8 cellular contexts compared by ENCODE assay signal in genomic region chr1:151458936-151459330, GRCh38. TPM values are rescaled to one million over a fixed set of nuclear protein-coding genes. Genes with fewer than 3 reads are reported as not detected.
DNase-seq lines count a peak whose midpoint lies in the region; ATAC-seq and TF ChIP-seq lines count a peak whose summit lies in the region.

No MANE protein-coding gene starts in this region.

- H3K4me3 Mint-ChIP-seq in activated T-helper 2 cell treated with anti-CD3 and anti-CD28 coated beads, Interferon-gamma antibody, Interleukin-2, Interleukin-4, amounts not matched to agents 10 μg/mL and 5 μg/mL and 100 μg/mL, durations not matched to agents 14 hours and 24 hours and 36 hours (ENCODE audit: low read depth): peak overlapping the region; percentile 79
- peak overlapping the region; percentile 92 for H3K4me3 Mint-ChIP-seq in neural progenitor cell

- no peak for TF ChIP-seq EP300 in tibial nerve (IDR thresholded peaks at IDR 0.05)

- POLR2A ChIA-PET in PC-3 (lab: Charles Lee; ENCODE audit: unreplicated experiment): interaction anchor here (0.5 to 0.8 kb wide), 3 partner anchors 36 to 178 kb away, joined by 4 to 17 read pairs (median 10); no protein-coding TSS in a partner anchor

- CTCF ChIA-PET in PC-3 (lab: Charles Lee): no interaction called here

- BruUV-seq in PC-3 (replicated peaks; lab: Mats Ljungman, UMichigan): no TSS peak

- H3F3A ChIP-seq in PC-3 (ENCODE audit: low read length, unreplicated experiment) (no peaks in the 10 kb centered on the region), neural progenitor cell (ENCODE audit: low read depth) (peaks cover 25% of the 10 kb centered on the region)

- peaks cover 11% of the 10 kb centered on the region for H3K36me3 Mint-ChIP-seq in activated T-helper 2 cell treated with anti-CD3 and anti-CD28 coated beads, Interferon-gamma antibody, Interleukin-2, Interleukin-4, amounts not matched to agents 10 μg/mL and 5 μg/mL and 100 μg/mL, durations not matched to agents 14 hours and 24 hours and 36 hours (ENCODE audit: low read depth)
- peaks cover 5% of the 10 kb centered on the region for H3K36me3 Mint-ChIP-seq in neural progenitor cell

- H3K9me3 ChIP-seq in PC-3 (ENCODE audit: low read length) (no peaks in the 10 kb centered on the region), neural progenitor cell (ENCODE audit: low read depth) (no peaks in the 10 kb centered on the region), tibial nerve (no peaks in the 10 kb centered on the region)

- H3K4me1 Mint-ChIP-seq in activated T-helper 2 cell treated with anti-CD3 and anti-CD28 coated beads, Interferon-gamma antibody, Interleukin-2, Interleukin-4, amounts not matched to agents 10 μg/mL and 5 μg/mL and 100 μg/mL, durations not matched to agents 14 hours and 24 hours and 36 hours (ENCODE audit: low read depth): peaks cover 17% of the 10 kb centered on the region
- peaks cover 21% of the 10 kb centered on the region for H3K4me1 Mint-ChIP-seq in neural progenitor cell

- no peaks in the 10 kb centered on the region for H3K9me2 ChIP-seq in PC-3 (replicated peaks; ENCODE audit: low read length)

- ATAC-seq in GM18505 (IDR thresholded peaks at IDR 0.05; ENCODE audit: unreplicated experiment) (no peak), HG03520 (IDR thresholded peaks at IDR 0.05; ENCODE audit: unreplicated experiment) (peak; percentile 15), PC-3 (peak; percentile 44)

- H3K4me3 ChIP-seq in PC-3 (ENCODE audit: low read length): peak overlapping the region; percentile 65
- peak overlapping the region; percentile 65 for H3K4me3 ChIP-seq in fibroblast of pulmonary artery (replicated peaks; ENCODE audit: low read depth, low read length)
- H3K4me3 ChIP-seq in neural progenitor cell: peak overlapping the region; percentile 82
- H3K4me3 ChIP-seq in tibial nerve: peak overlapping the region; percentile 78 to 94 (median 90)

- H4K20me1 ChIP-seq in PC-3 (ENCODE audit: low read length) (0 out of 2 replicates have a peak, but pooled peaks cover 1% of the 10 kb centered on the region), neural progenitor cell (ENCODE audit: low read depth) (peaks cover 43% of the 10 kb centered on the region)

- H2AFZ ChIP-seq in PC-3 (ENCODE audit: low read length) (no peak overlapping the region), neural progenitor cell (replicated peaks) (no peak overlapping the region)

- peak overlapping the region; percentile 54; the same call in 1 of the 2 replicates for H3K9ac ChIP-seq in PC-3 (ENCODE audit: low read length)
- H3K9ac ChIP-seq in neural progenitor cell: peak overlapping the region; percentile 86

- H3K4me1 ChIP-seq in PC-3 (ENCODE audit: insufficient read depth, low read length) (peaks cover 12% of the 10 kb centered on the region), neural progenitor cell (no peaks in the 10 kb centered on the region), tibial nerve (peaks cover 0 to 43% (median 12%) of the 10 kb centered on the region in 4 donors)

- DNase-seq in 8988T: peak; percentile 70
- DNase-seq in PC-3: peak; percentile 69
- DNase-seq in activated T-helper 2 cell treated with anti-CD3 and anti-CD28 coated beads, Interferon-gamma antibody, Interleukin-2, Interleukin-4, amounts not matched to agents 10 μg/mL and 5 μg/mL and 100 μg/mL, durations not matched to agents 14 hours and 24 hours and 36 hours (ENCODE audit: low spot score): peak; percentile 40
- DNase-seq in fibroblast of pulmonary artery (ENCODE audit: low read depth): peak; percentile 71
- DNase-seq in neural progenitor cell (ENCODE audit: low spot score): peak; percentile 89
- peak; percentile 29 to 43 for DNase-seq in tibial nerve (ENCODE audit: low spot score in 2 of 2)

- H3K27me3 ChIP-seq in PC-3 (ENCODE audit: low read length): no peaks in the 10 kb centered on the region
- H3K27me3 ChIP-seq in neural progenitor cell: no peaks in the 10 kb centered on the region
- H3K27me3 ChIP-seq in tibial nerve: no peaks in the 10 kb centered on the region

- peak; percentile 45 for TF ChIP-seq POLR2A in GM18505 (IDR thresholded peaks at IDR 0.05; ENCODE audit: borderline replicate concordance, extremely low read depth, insufficient read depth, insufficient read length)
- no peak for TF ChIP-seq POLR2A in tibial nerve (IDR thresholded peaks at IDR 0.05)

- H3K27ac Mint-ChIP-seq in activated T-helper 2 cell treated with anti-CD3 and anti-CD28 coated beads, Interferon-gamma antibody, Interleukin-2, Interleukin-4, amounts not matched to agents 10 μg/mL and 5 μg/mL and 100 μg/mL, durations not matched to agents 14 hours and 24 hours and 36 hours: peak overlapping the region; percentile 81
- H3K27ac Mint-ChIP-seq in neural progenitor cell: no peak overlapping the region

- WGBS in tibial nerve, 2 donors: 0% methylated on average over 5 to 20 of the region's 47 CpGs

- TF ChIP-seq CTCF in PC-3 (conservative IDR thresholded peaks at IDR 0.05; ENCODE audit: low read depth, low read length): no peak
- no peak for TF ChIP-seq CTCF in fibroblast of pulmonary artery (IDR thresholded peaks at IDR 0.05; ENCODE audit: low read length, missing control alignments)
- no peak for TF ChIP-seq CTCF in neural progenitor cell (IDR thresholded peaks at IDR 0.05)
- TF ChIP-seq CTCF in tibial nerve (IDR thresholded peaks at IDR 0.05): no peak

- H3K9me3 Mint-ChIP-seq in activated T-helper 2 cell treated with anti-CD3 and anti-CD28 coated beads, Interferon-gamma antibody, Interleukin-2, Interleukin-4, amounts not matched to agents 10 μg/mL and 5 μg/mL and 100 μg/mL, durations not matched to agents 14 hours and 24 hours and 36 hours: no peaks in the 10 kb centered on the region
- H3K9me3 Mint-ChIP-seq in neural progenitor cell: peaks cover 2% of the 10 kb centered on the region

- intact Hi-C loops in PC-3 (cut with micrococcal nuclease): loop anchor here (1.0 to 2.0 kb wide), 4 partner anchors 14 to 82 kb away; partner anchors contain the start of genes CGN and TUFT1
- intact Hi-C loops in activated T-helper 2 cell treated with anti-CD3 and anti-CD28 coated beads, Interferon-gamma antibody, Interleukin-2, Interleukin-4, amounts not matched to agents 10 μg/mL and 5 μg/mL and 100 μg/mL, durations not matched to agents 14 hours and 24 hours and 36 hours (cut with micrococcal nuclease): loop anchor here (1.0 to 10.0 kb wide), 7 partner anchors 14 to 576 kb away; partner anchors contain the start of genes C2CD4D, CGN, RORC and S100A11

- H3K36me3 ChIP-seq in PC-3 (ENCODE audit: low read depth, low read length) (peaks cover 2% of the 10 kb centered on the region; the same call in 1 of the 2 replicates), neural progenitor cell (peaks cover 4% of the 10 kb centered on the region), tibial nerve (no peaks in the 10 kb centered on the region)

- peaks cover 8% of the 10 kb centered on the region for H3K27me3 Mint-ChIP-seq in activated T-helper 2 cell treated with anti-CD3 and anti-CD28 coated beads, Interferon-gamma antibody, Interleukin-2, Interleukin-4, amounts not matched to agents 10 μg/mL and 5 μg/mL and 100 μg/mL, durations not matched to agents 14 hours and 24 hours and 36 hours (ENCODE audit: low read depth)
- no peaks in the 10 kb centered on the region for H3K27me3 Mint-ChIP-seq in neural progenitor cell (ENCODE audit: insufficient read depth, low read depth)

- H3K27ac ChIP-seq in PC-3 (ENCODE audit: low read length): peak overlapping the region; percentile 20; the same call in 1 of the 2 replicates
- H3K27ac ChIP-seq in neural progenitor cell: peak overlapping the region; percentile 98
- H3K27ac ChIP-seq in tibial nerve: peak overlapping the region; percentile 98 to 100 (median 99)

- H3K4me2 ChIP-seq in PC-3 (ENCODE audit: low read length): peak overlapping the region; percentile 31; the same call in 1 of the 2 replicates
- peak overlapping the region; percentile 64 for H3K4me2 ChIP-seq in neural progenitor cell

- peaks cover 44% of the 10 kb centered on the region for H3K79me2 ChIP-seq in PC-3 (ENCODE audit: low read length)
- H3K79me2 ChIP-seq in neural progenitor cell (ENCODE audit: low read depth): peaks cover 58% of the 10 kb centered on the region

RNA-seq across cellular contexts. Expression of gene POGZ, which starts 0.4 kb away (rescaled TPM):
- total RNA-seq in PC-3 (2014; rRNA removed): 30.5 and 77.9 TPM in 2 replicates
- total RNA-seq in activated T-helper 2 cell treated with anti-CD3 and anti-CD28 coated beads, Interferon-gamma antibody, Interleukin-2, Interleukin-4, amounts not matched to agents 10 μg/mL and 5 μg/mL and 100 μg/mL, durations not matched to agents 14 hours and 24 hours and 36 hours: 89.1 and 93.7 TPM in 2 replicates
- total RNA-seq in neural progenitor cell (ENCODE audit: low replicate concordance): 61.5 and 71.6 TPM in 2 replicates
- total RNA-seq in tibial nerve: 10 to 100 TPM; 67.2 to 81.0 (median 72.7) TPM

RNA-seq across cellular contexts. Expression of gene CGN, which starts 52.3 kb away (rescaled TPM):
- total RNA-seq in PC-3 (2014; rRNA removed): 13.3 and 20.1 TPM in 2 replicates
- total RNA-seq in activated T-helper 2 cell treated with anti-CD3 and anti-CD28 coated beads, Interferon-gamma antibody, Interleukin-2, Interleukin-4, amounts not matched to agents 10 μg/mL and 5 μg/mL and 100 μg/mL, durations not matched to agents 14 hours and 24 hours and 36 hours: 0.34 and 0.50 TPM in 2 replicates
- 5.4 and 12.4 TPM in 2 replicates for total RNA-seq in neural progenitor cell (ENCODE audit: low replicate concordance)
- 1 to 10 TPM in 3 of 4 donors, under 1 TPM in 1; 0.63 to 4.9 (median 2.0) TPM for total RNA-seq in tibial nerve

RNA-seq across cellular contexts. Expression of gene PSMB4, which starts 59.6 kb away (rescaled TPM):
- total RNA-seq in PC-3 (2014; rRNA removed): 734 and 818 TPM in 2 replicates
- total RNA-seq in activated T-helper 2 cell treated with anti-CD3 and anti-CD28 coated beads, Interferon-gamma antibody, Interleukin-2, Interleukin-4, amounts not matched to agents 10 μg/mL and 5 μg/mL and 100 μg/mL, durations not matched to agents 14 hours and 24 hours and 36 hours: 443 and 458 TPM in 2 replicates
- 267 and 321 TPM in 2 replicates for total RNA-seq in neural progenitor cell (ENCODE audit: low replicate concordance)
- 100 to 1,000 TPM; 219 to 267 (median 232) TPM for total RNA-seq in tibial nerve

Comparison
In these comparisons a context has a peak if more than half of its experiments do, and no peak if none do; other contexts are left out.
1. DNase-seq: peak in every context shown above with its lines; median percentile 89 in neural progenitor cell; 71 in fibroblast of pulmonary artery; 70 in 8988T; 69 in PC-3; 40 in activated T-helper 2 cell treated with anti-CD3 and anti-CD28 coated beads, Interferon-gamma antibody, Interleukin-2, Interleukin-4, amounts not matched to agents 10 μg/mL and 5 μg/mL and 100 μg/mL, durations not matched to agents 14 hours and 24 hours and 36 hours; 36 in tibial nerve.
2. H3K27ac ChIP-seq: peak in every context shown above with its lines; median percentile 99 in tibial nerve; 98 in neural progenitor cell; 20 in PC-3.